ENCODE assay signal across 16 cellular contexts in the genomic region with DNA sequence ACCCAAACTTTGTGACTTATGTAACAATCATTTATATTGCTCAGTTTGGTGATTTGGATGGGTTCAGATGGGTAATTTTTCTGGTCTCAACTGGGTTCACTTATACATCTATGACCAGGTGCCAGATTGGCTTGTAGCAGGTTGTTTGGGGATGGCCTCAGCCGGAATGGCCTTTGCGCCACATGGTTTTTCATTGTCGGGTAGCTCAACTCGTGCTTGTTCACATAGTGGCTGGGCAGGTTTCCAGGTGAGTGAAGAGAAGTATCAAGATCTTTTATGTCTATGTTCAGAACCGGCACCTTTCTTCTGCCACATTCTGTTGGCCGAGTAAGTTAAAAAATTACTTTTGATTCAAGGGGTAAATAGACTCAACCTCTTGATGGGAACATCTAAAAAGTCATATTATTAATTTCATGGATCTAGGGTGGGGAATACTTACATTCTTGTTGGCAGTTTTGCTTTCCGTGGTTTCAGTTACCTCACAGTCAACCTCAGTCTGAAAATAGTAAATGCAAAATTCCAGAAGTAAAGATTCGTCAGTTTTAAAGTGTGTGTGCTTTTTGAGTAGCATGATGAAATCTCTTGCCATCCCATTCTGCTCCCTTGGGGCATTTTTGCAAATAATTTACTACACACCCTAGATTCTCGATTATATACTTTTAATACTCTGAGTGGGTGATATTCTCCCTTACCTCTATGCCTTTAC.
"Had no signal": no experiment of that assay in that cellular context is flagged by ENCODE, and none has a peak within 500 bp of the region (broad histone marks: within the 10 kb centered on the region; RNA-seq: fewer than 3 reads in every experiment).

No MANE protein-coding gene starts in this region.

- H3K27me3 ChIP-seq: dorsolateral prefrontal cortex, ovary had no signal

- DNase-seq: activated CD4-positive, CD25-positive, alpha-beta regulatory T cell treated with anti-CD3 and anti-CD28 coated beads, Interleukin-2, amount 50 U/mL, for 72 hours; activated naive CD4-positive, alpha-beta T cell; activated naive CD8-positive, alpha-beta T cell treated with anti-CD3 and anti-CD28 coated beads, Interleukin-2, amount 10 ng/mL, durations not matched to agents 7 days and 5 days; dorsolateral prefrontal cortex; erythroblast; hypothalamus; kidney glomerular epithelial cell; ovary; stimulated activated CD4-positive, alpha-beta T cell treated with anti-CD3 and anti-CD28 coated beads, Interleukin-1b, Interleukin-23, amount 100 ng/mL, for 48 hours; T-helper 1 cell; T1000 had no signal

- H3K36me3 ChIP-seq: ovary, thoracic aorta had no signal

- H3K9me3 Mint-ChIP-seq: activated naive CD8-positive, alpha-beta T cell treated with anti-CD3 and anti-CD28 coated beads, Interleukin-2, amount 10 ng/mL, durations not matched to agents 7 days and 5 days; activated T-helper 1 cell treated with anti-CD3 and anti-CD28 coated beads, Interleukin-12 subunit alpha, Interleukin-12 subunit beta, Interleukin-2, Interleukin-4 antibody, amounts not matched to agents 30 ng/mL and 10 ng/mL and 1 ng/mL, durations not matched to agents 14 hours and 24 hours and 36 hours; mesothelial cell of epicardium; neural crest cell had no signal

- H3K4me1 Mint-ChIP-seq: activated naive CD8-positive, alpha-beta T cell treated with anti-CD3 and anti-CD28 coated beads, Interleukin-2, amount 10 ng/mL, durations not matched to agents 7 days and 5 days; neural crest cell had no signal

- ATAC-seq: sciatic nerve had no signal

- H3K36me3 Mint-ChIP-seq: activated naive CD8-positive, alpha-beta T cell treated with anti-CD3 and anti-CD28 coated beads, Interleukin-2, amount 10 ng/mL, durations not matched to agents 7 days and 5 days; mesothelial cell of epicardium had no signal

- H3K9me3 ChIP-seq: ovary, thoracic aorta had no signal

- H3K27ac ChIP-seq: dorsolateral prefrontal cortex, ovary, thoracic aorta had no signal

- H3K4me3 ChIP-seq: dorsolateral prefrontal cortex, ovary, thoracic aorta had no signal

- H3K4me3 Mint-ChIP-seq: activated naive CD8-positive, alpha-beta T cell treated with anti-CD3 and anti-CD28 coated beads, Interleukin-2, amount 10 ng/mL, durations not matched to agents 7 days and 5 days; activated T-helper 1 cell treated with anti-CD3 and anti-CD28 coated beads, Interleukin-12 subunit alpha, Interleukin-12 subunit beta, Interleukin-2, Interleukin-4 antibody, amounts not matched to agents 30 ng/mL and 10 ng/mL and 1 ng/mL, durations not matched to agents 14 hours and 24 hours and 36 hours; mesothelial cell of epicardium; neural crest cell had no signal

- H3K27ac Mint-ChIP-seq: activated naive CD8-positive, alpha-beta T cell treated with anti-CD3 and anti-CD28 coated beads, Interleukin-2, amount 10 ng/mL, durations not matched to agents 7 days and 5 days; activated T-helper 1 cell treated with anti-CD3 and anti-CD28 coated beads, Interleukin-12 subunit alpha, Interleukin-12 subunit beta, Interleukin-2, Interleukin-4 antibody, amounts not matched to agents 30 ng/mL and 10 ng/mL and 1 ng/mL, durations not matched to agents 14 hours and 24 hours and 36 hours; mesothelial cell of epicardium had no signal
